In the genomic region with DNA sequence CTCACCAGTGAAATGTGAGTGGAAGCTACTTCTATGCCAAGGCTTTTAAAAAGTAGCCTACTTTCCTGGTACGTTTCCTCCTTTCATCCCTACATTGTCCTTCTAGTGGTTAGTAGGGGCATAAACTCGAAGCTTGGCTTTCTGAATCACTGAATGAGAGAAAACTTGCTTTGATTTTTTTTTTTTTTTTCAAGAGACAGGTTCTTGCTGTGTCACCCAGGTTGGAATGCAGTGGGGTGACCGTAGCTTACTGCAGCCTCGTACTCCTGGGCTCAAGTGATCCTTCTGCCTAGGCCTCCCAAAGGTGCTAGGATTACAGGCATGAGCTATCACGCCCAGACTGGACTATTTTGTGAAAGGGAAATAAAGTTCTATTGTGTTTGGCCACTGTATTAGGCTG, we compare ENCODE assay signal across 26 cellular contexts.
DNase-seq lines count a peak whose midpoint lies in the region; ATAC-seq, FAIRE-seq and TF ChIP-seq lines count a peak whose summit lies in the region.
"Had no signal": no experiment of that assay in that cellular context is flagged by ENCODE, and none has a peak within 500 bp of the region (broad histone marks: within the 10 kb centered on the region; RNA-seq: fewer than 3 reads in every experiment).

No MANE protein-coding gene starts in this region.

- H3K79me1 ChIP-seq in mesendoderm (ENCODE audit: low read length) = no peaks in the 10 kb centered on the region

- no peak overlapping the region for H2AFZ ChIP-seq in PC-3 (ENCODE audit: low read length)

- H3K9ac ChIP-seq in PC-3 (ENCODE audit: low read length) = no peak overlapping the region
- H3K9ac ChIP-seq in mesendoderm (ENCODE audit: low read length) = no peak overlapping the region
- H3K9ac ChIP-seq: BLaER1 treated with 17β-estradiol and CSF1 and Interleukin-3, amounts not matched to agents 10 nM and 100 nM had no signal

- H4K20me1 ChIP-seq in PC-3 (ENCODE audit: low read length) = no peaks in the 10 kb centered on the region
- H4K20me1 ChIP-seq: BLaER1 treated with 17β-estradiol and CSF1 and Interleukin-3, amounts not matched to agents 10 nM and 100 nM had no signal

- H4K5ac ChIP-seq in mesendoderm (ENCODE audit: low read length) = no peak overlapping the region

- DNase-seq in PC-3 (peak; percentile 36), bronchial epithelial cell (ENCODE audit: low read depth) (peak; percentile 55), foreskin keratinocyte (peak; percentile 40 to 58), mesendoderm (peak; percentile 50), NCI-H146 (lab: John Stamatoyannopoulos, UW) (no peak), retina (no peak), LoVo (ENCODE audit: low spot score) (no peak)
- no peak for DNase-seq in effector memory CD8-positive, alpha-beta T cell
- DNase-seq: 8988T; ACHN; AML-193; BE2C; CD4-positive, alpha-beta T cell; CD8-positive, alpha-beta memory T cell; DMS 273 treated with DMSO at 0.1 percent for 48 hours; DMS79; EL; GDM1; GOT3; H7 had no signal

- BruUV-seq in PC-3 (replicated peaks; lab: Mats Ljungman, UMichigan) = no TSS peak

- H3K18ac ChIP-seq in mesendoderm (ENCODE audit: low read length) = no peak overlapping the region

- H3K27me3 ChIP-seq in PC-3 (ENCODE audit: low read length) = peaks cover 19% of the 10 kb centered on the region; the same call in 1 of the 2 replicates
- H3K27me3 ChIP-seq in bronchial epithelial cell (ENCODE audit: control insufficient read depth, insufficient read depth, low read length) = no peaks in the 10 kb centered on the region
- H3K27me3 ChIP-seq in foreskin keratinocyte = peaks cover 2% of the 10 kb centered on the region
- H3K27me3 ChIP-seq in mesendoderm (ENCODE audit: insufficient read depth, low read length, poor library complexity) = no peaks in the 10 kb centered on the region
- H3K27me3 ChIP-seq: BE2C; BLaER1 treated with 17β-estradiol and CSF1 and Interleukin-3, amounts not matched to agents 10 nM and 100 nM had no signal

- H3K9me2 ChIP-seq in PC-3 (replicated peaks; ENCODE audit: low read length) = no peaks in the 10 kb centered on the region

- H3K79me2 ChIP-seq in PC-3 (ENCODE audit: low read length) (no peaks in the 10 kb centered on the region), mesendoderm (ENCODE audit: control insufficient read depth, insufficient read depth, low read length) (no peaks in the 10 kb centered on the region)

- no peak overlapping the region for H2BK15ac ChIP-seq in mesendoderm (replicated peaks; ENCODE audit: low read depth)

- no peaks in the 10 kb centered on the region for H3K9me3 ChIP-seq in PC-3 (ENCODE audit: low read length)
- H3K9me3 ChIP-seq: A549, BE2C had no signal

- H3K4me3 ChIP-seq in PC-3 (ENCODE audit: low read length) = no peak overlapping the region
- no peak overlapping the region for H3K4me3 ChIP-seq in bronchial epithelial cell (ENCODE audit: low read depth, low read length)
- no peak overlapping the region for H3K4me3 ChIP-seq in mesendoderm (ENCODE audit: low read length)
- H3K4me3 ChIP-seq: A549; BLaER1 treated with 17β-estradiol and CSF1 and Interleukin-3, amounts not matched to agents 10 nM and 100 nM; GM12878 had no signal

- H3K23ac ChIP-seq in mesendoderm (ENCODE audit: low read length) = no peak overlapping the region

- H3K27me3 Mint-ChIP-seq in effector memory CD8-positive, alpha-beta T cell = peaks cover 2 to 11% of the 10 kb centered on the region in 2 donors

- no peak for FAIRE-seq in bronchial epithelial cell (lab: Jason Lieb, UNC)
- FAIRE-seq: A549, D721Med, GM12878 had no signal

- no peak overlapping the region for H2BK5ac ChIP-seq in mesendoderm (ENCODE audit: low read length)

- H3K27ac ChIP-seq in PC-3 (ENCODE audit: low read length) = no peak overlapping the region
- no peak overlapping the region for H3K27ac ChIP-seq in foreskin keratinocyte
- H3K27ac ChIP-seq in mesendoderm (ENCODE audit: low read depth, low read length) = no peak overlapping the region
- H3K27ac ChIP-seq: A549; BLaER1 treated with 17β-estradiol and CSF1 and Interleukin-3, amounts not matched to agents 10 nM and 100 nM had no signal

- H3K4me3 Mint-ChIP-seq in effector memory CD8-positive, alpha-beta T cell = no peak overlapping the region
- H3K4me3 Mint-ChIP-seq: CD14-positive monocyte; CD4-positive, alpha-beta T cell; CD8-positive, alpha-beta memory T cell had no signal

- WGBS in mesendoderm (ENCODE audit: extremely low coverage, insufficient coverage, low lambda C conversion rate) = no CpG with 5 or more reads among the region's 5 CpGs

- H2BK120ac ChIP-seq in mesendoderm (ENCODE audit: low read depth, low read length) = no peak overlapping the region

- no peak overlapping the region for H4K8ac ChIP-seq in mesendoderm (ENCODE audit: low read depth, low read length)

- no peak overlapping the region for H3K4me2 ChIP-seq in PC-3 (ENCODE audit: low read length)
- H3K4me2 ChIP-seq in mesendoderm (ENCODE audit: low read length) = no peak overlapping the region
- H3K4me2 ChIP-seq: A549; BLaER1 treated with 17β-estradiol and CSF1 and Interleukin-3, amounts not matched to agents 10 nM and 100 nM had no signal

- no peak overlapping the region for H3K27ac Mint-ChIP-seq in effector memory CD8-positive, alpha-beta T cell
- H3K27ac Mint-ChIP-seq: CD4-positive, alpha-beta T cell; CD8-positive, alpha-beta memory T cell had no signal

- H3K36me3 Mint-ChIP-seq in effector memory CD8-positive, alpha-beta T cell (ENCODE audit: insufficient read depth) = peaks cover 2% of the 10 kb centered on the region
- H3K36me3 Mint-ChIP-seq: CD8-positive, alpha-beta memory T cell had no signal

- H2AK5ac ChIP-seq in mesendoderm (ENCODE audit: low read length) = no peak overlapping the region

- no peaks in the 10 kb centered on the region for H3K4me1 ChIP-seq in PC-3 (ENCODE audit: insufficient read depth, low read length)
- H3K4me1 ChIP-seq in foreskin keratinocyte = no peaks in the 10 kb centered on the region
- no peaks in the 10 kb centered on the region for H3K4me1 ChIP-seq in mesendoderm (ENCODE audit: control insufficient read depth, low read depth, low read length)
- H3K4me1 ChIP-seq: A549, BE2C had no signal

- ATAC-seq in PC-3 (no peak), foreskin keratinocyte (peak; percentile 60)
- no peak for ATAC-seq in effector memory CD8-positive, alpha-beta T cell (replicated peaks)
- ATAC-seq: A549, GM12878, HCT116 had no signal

- POLR2A ChIA-PET in PC-3 (lab: Charles Lee; ENCODE audit: unreplicated experiment) = no interaction called here

- no peak overlapping the region for H3K56ac ChIP-seq in mesendoderm (ENCODE audit: low read length)

- CTCF ChIA-PET in PC-3 (lab: Charles Lee) = no interaction called here

- H3K36me3 ChIP-seq in PC-3 (ENCODE audit: low read depth, low read length) (no peaks in the 10 kb centered on the region), bronchial epithelial cell (ENCODE audit: control insufficient read depth, insufficient read depth, low read length) (no peaks in the 10 kb centered on the region), mesendoderm (ENCODE audit: control insufficient read depth, insufficient read depth, low read length) (no peaks in the 10 kb centered on the region)
- H3K36me3 ChIP-seq: BE2C; BLaER1 treated with 17β-estradiol and CSF1 and Interleukin-3, amounts not matched to agents 10 nM and 100 nM had no signal

- H3K4ac ChIP-seq in mesendoderm (ENCODE audit: low read depth, low read length) = no peak overlapping the region

- peaks cover 0 to under 1% of the 10 kb centered on the region in 2 donors for H3K9me3 Mint-ChIP-seq in effector memory CD8-positive, alpha-beta T cell
- H3K9me3 Mint-ChIP-seq: CD4-positive, alpha-beta T cell had no signal

- H3K4me1 Mint-ChIP-seq in effector memory CD8-positive, alpha-beta T cell (ENCODE audit: low read depth in 2 of 2) = no peaks in the 10 kb centered on the region
- H3K4me1 Mint-ChIP-seq: CD8-positive, alpha-beta memory T cell had no signal

- intact Hi-C loops in PC-3 (cut with micrococcal nuclease) = no loop called here

- TF ChIP-seq CTCF in PC-3 (conservative IDR thresholded peaks at IDR 0.05; ENCODE audit: low read depth, low read length) (no peak), bronchial epithelial cell (IDR thresholded peaks at IDR 0.05; ENCODE audit: insufficient read depth, low read length, severe bottlenecking) (no peak), foreskin keratinocyte (conservative IDR thresholded peaks at IDR 0.05) (no peak)

- H3F3A ChIP-seq in PC-3 (ENCODE audit: low read length, unreplicated experiment) = no peaks in the 10 kb centered on the region

Comparison
In these comparisons a context has a peak if more than half of its experiments do, and no peak if none do; other contexts are left out.
1. DNase-seq: peak in PC-3 (single experiment), bronchial epithelial cell (single experiment), foreskin keratinocyte (2 of 2) and mesendoderm (single experiment); none in NCI-H146 (single experiment), retina (single experiment), effector memory CD8-positive, alpha-beta T cell (0 of 3) and LoVo (single experiment).